In the genomic region with DNA sequence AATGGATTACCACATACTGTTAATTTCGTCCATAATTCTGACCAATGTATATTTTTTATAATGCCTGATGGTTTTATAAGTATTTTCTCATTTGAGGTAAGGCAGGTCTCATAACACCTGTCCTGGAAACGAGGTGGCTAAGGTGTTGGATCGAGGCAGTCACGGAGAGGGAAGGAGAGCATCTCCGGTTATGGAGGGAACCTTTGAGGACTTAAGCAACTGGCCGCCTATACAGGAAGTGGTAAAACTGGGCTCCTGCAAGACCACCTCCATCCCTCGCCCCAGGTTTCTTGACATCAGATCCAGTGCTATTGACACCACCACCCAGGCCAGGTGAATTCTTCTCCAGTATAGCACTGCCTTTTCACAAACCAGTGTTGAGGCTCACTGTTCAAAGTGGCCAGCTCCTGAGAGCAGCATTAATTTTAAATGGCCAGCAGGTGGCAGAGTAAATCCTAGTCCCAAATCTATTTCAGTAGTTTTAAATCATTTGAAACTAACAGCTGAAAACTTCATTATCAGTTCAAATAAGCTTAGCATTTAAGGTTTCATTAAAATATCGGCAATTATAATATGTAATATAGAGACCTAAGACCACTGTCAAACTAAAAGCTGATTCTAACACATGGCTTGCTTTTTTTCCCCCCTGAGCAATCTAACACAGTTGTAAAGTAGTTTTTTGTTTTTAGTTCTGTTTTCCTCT, we compare ENCODE assay signal across 8 cellular contexts.
DNase-seq lines count a peak whose midpoint lies in the region; ATAC-seq and TF ChIP-seq lines count a peak whose summit lies in the region.

No MANE protein-coding gene starts in this region.

- BruUV-seq in PC-9 (replicated peaks; lab: Mats Ljungman, UMichigan) = no TSS peak

- CTCF ChIA-PET in PC-9 (lab: Charles Lee) = interaction anchor here (0.6 to 1.9 kb wide), 4 partner anchors 10 to 798 kb away, joined by 3 to 8 read pairs (median 4); no protein-coding TSS in a partner anchor

- peaks cover 0 to 11% of the 10 kb centered on the region in 2 donors for H3K27me3 Mint-ChIP-seq in effector memory CD8-positive, alpha-beta T cell

- H3K79me2 ChIP-seq in PC-9 (ENCODE audit: low read depth) = no peaks in the 10 kb centered on the region

- peak; percentile 59 for ATAC-seq in effector memory CD8-positive, alpha-beta T cell (replicated peaks)

- no peak overlapping the region for H4K8ac ChIP-seq in mesenchymal stem cell (ENCODE audit: low read length)

- no peak overlapping the region for H3K4me3 Mint-ChIP-seq in effector memory CD8-positive, alpha-beta T cell

- no peaks in the 10 kb centered on the region for H3K4me1 ChIP-seq in PC-9 (replicated peaks; ENCODE audit: insufficient read depth)
- no peaks in the 10 kb centered on the region for H3K4me1 ChIP-seq in mesenchymal stem cell (ENCODE audit: control insufficient read depth, insufficient read depth, low read depth, low read length)

- no peak overlapping the region for H3K4ac ChIP-seq in mesenchymal stem cell (ENCODE audit: low read depth in 1 of 2, low read length in 2 of 2)

- in situ Hi-C loops in KBM-7 (cut with MboI; ENCODE audit: low pct_unique_long_range_greater_than_20kb, low sequenced_read_pairs) = loop anchor here (25.0 kb wide), 1 partner anchor 212 kb away; no protein-coding TSS in a partner anchor

- POLR2A ChIA-PET in PC-9 (lab: Charles Lee; ENCODE audit: unreplicated experiment) = no interaction called here

- no peak overlapping the region for H3K27ac Mint-ChIP-seq in effector memory CD8-positive, alpha-beta T cell

- H3K4me2 ChIP-seq in PC-9 (no peak overlapping the region), mesenchymal stem cell (ENCODE audit: low read length, poor library complexity, severe bottlenecking) (no peak overlapping the region)

- H3K79me1 ChIP-seq in mesenchymal stem cell (replicated peaks; ENCODE audit: low read length, poor library complexity, severe bottlenecking) = no peaks in the 10 kb centered on the region

- H3K36me3 ChIP-seq in PC-9 (ENCODE audit: low read depth) = no peaks in the 10 kb centered on the region
- no peaks in the 10 kb centered on the region for H3K36me3 ChIP-seq in mesenchymal stem cell (ENCODE audit: control insufficient read depth in 1 of 2, insufficient read depth in 2 of 2, low read depth in 1 of 2, low read length in 2 of 2)

- H3K9me3 ChIP-seq in PC-9 (ENCODE audit: insufficient read depth, low read depth) = no peaks in the 10 kb centered on the region
- no peaks in the 10 kb centered on the region for H3K9me3 ChIP-seq in mesenchymal stem cell (ENCODE audit: control insufficient read depth, low read length)

- TF ChIP-seq CTCF in PC-9 (conservative IDR thresholded peaks at IDR 0.05) = peak; percentile 87

- no peaks in the 10 kb centered on the region for H3F3A ChIP-seq in PC-9 (ENCODE audit: insufficient read depth, low read depth)

- no peak overlapping the region for H3K18ac ChIP-seq in mesenchymal stem cell (ENCODE audit: low read depth in 1 of 2, low read length in 2 of 2)

- H3K9me2 ChIP-seq in PC-9 (ENCODE audit: insufficient read depth) = no peaks in the 10 kb centered on the region

- no peak overlapping the region for H2BK5ac ChIP-seq in mesenchymal stem cell (ENCODE audit: low read depth, low read length, poor library complexity, severe bottlenecking)

- intact Hi-C loops in PC-9 (cut with micrococcal nuclease; ENCODE audit: unreplicated experiment) = loop anchor here (1.0 to 10.0 kb wide), 5 partner anchors 137 to 935 kb away; partner anchors contain the start of genes C14orf39 and TMEM30B

- H3K4me3 ChIP-seq in PC-9 (no peak overlapping the region), mesenchymal stem cell (ENCODE audit: insufficient read depth in 1 of 2, low read depth in 1 of 2, low read length in 2 of 2) (peak overlapping the region in 1 of 2 experiments; percentile 53)

- H3K9ac ChIP-seq in mesenchymal stem cell (ENCODE audit: low read length) = peak overlapping the region; percentile 69

- H3K23ac ChIP-seq in mesenchymal stem cell (ENCODE audit: low read length in 2 of 2) = no peak overlapping the region

- H3K36me3 Mint-ChIP-seq in effector memory CD8-positive, alpha-beta T cell (ENCODE audit: insufficient read depth) = no peaks in the 10 kb centered on the region

- H2AK5ac ChIP-seq in mesenchymal stem cell (ENCODE audit: low read length, severe bottlenecking) = no peak overlapping the region

- H2BK12ac ChIP-seq in mesenchymal stem cell (ENCODE audit: low read length in 2 of 2) = no peak overlapping the region

- H3K4me1 Mint-ChIP-seq in effector memory CD8-positive, alpha-beta T cell (ENCODE audit: low read depth in 2 of 2) = peaks cover 3 to 15% of the 10 kb centered on the region in 2 donors

- H2AFZ ChIP-seq in PC-9 (no peak overlapping the region), mesenchymal stem cell (ENCODE audit: low read depth, low read length) (no peak overlapping the region)

- no peak overlapping the region for H4K91ac ChIP-seq in mesenchymal stem cell (ENCODE audit: low read length)

- H3K27me3 ChIP-seq in PC-9 (ENCODE audit: insufficient read depth, low read depth) (no peaks in the 10 kb centered on the region), mesenchymal stem cell (ENCODE audit: control insufficient read depth in 1 of 2, insufficient read depth in 1 of 2, low read length in 2 of 2) (no peaks in the 10 kb centered on the region)

- peak; percentile 49 for DNase-seq in DMS114 treated with DMSO at 0.1 percent for 48 hours (lab: John Stamatoyannopoulos, UW; ENCODE audit: unreplicated experiment)
- DNase-seq in GM19238 (ENCODE audit: insufficient read length, low spot score) = peak; percentile 5
- peak; percentile 50 for DNase-seq in KBM-7
- peak in 1 of 2 experiments; percentile 29 for DNase-seq in PC-9
- DNase-seq in effector memory CD8-positive, alpha-beta T cell = peak in 2 of 3 experiments; percentile 9 to 26
- peak; percentile 47 for DNase-seq in mesenchymal stem cell
- no peak for DNase-seq in islet precursor cell
- no peak for DNase-seq in activated CD4-positive, CD25-positive, alpha-beta regulatory T cell treated with anti-CD3 and anti-CD28 coated beads, Interleukin-2, amount 50 U/mL, for 72 hours

- 62% methylated on average over 6 of the region's 8 CpGs for WGBS in mesenchymal stem cell

- no peaks in the 10 kb centered on the region for H4K20me1 ChIP-seq in PC-9 (ENCODE audit: insufficient read depth)

- H3K27ac ChIP-seq in PC-9 (no peak overlapping the region), mesenchymal stem cell (ENCODE audit: low read length, poor library complexity, severe bottlenecking) (no peak overlapping the region)

- no peak overlapping the region for H3K14ac ChIP-seq in mesenchymal stem cell (ENCODE audit: low read length in 2 of 2)

- no peaks in the 10 kb centered on the region for H3K9me3 Mint-ChIP-seq in effector memory CD8-positive, alpha-beta T cell

- no peak overlapping the region for H2BK15ac ChIP-seq in mesenchymal stem cell (ENCODE audit: low read depth, poor library complexity, severe bottlenecking)

- H2BK120ac ChIP-seq in mesenchymal stem cell (ENCODE audit: low read depth, low read length) = no peak overlapping the region

Comparison
In these comparisons a context has a peak if more than half of its experiments do, and no peak if none do; other contexts are left out.
1. DNase-seq: peak in DMS114 treated with DMSO at 0.1 percent for 48 hours (single experiment), GM19238 (single experiment), KBM-7 (single experiment), effector memory CD8-positive, alpha-beta T cell (2 of 3) and mesenchymal stem cell (single experiment); none in islet precursor cell (single experiment) and activated CD4-positive, CD25-positive, alpha-beta regulatory T cell treated with anti-CD3 and anti-CD28 coated beads, Interleukin-2, amount 50 U/mL, for 72 hours (single experiment).